ENCODE assay signal across 1 cellular context in the genomic region with DNA sequence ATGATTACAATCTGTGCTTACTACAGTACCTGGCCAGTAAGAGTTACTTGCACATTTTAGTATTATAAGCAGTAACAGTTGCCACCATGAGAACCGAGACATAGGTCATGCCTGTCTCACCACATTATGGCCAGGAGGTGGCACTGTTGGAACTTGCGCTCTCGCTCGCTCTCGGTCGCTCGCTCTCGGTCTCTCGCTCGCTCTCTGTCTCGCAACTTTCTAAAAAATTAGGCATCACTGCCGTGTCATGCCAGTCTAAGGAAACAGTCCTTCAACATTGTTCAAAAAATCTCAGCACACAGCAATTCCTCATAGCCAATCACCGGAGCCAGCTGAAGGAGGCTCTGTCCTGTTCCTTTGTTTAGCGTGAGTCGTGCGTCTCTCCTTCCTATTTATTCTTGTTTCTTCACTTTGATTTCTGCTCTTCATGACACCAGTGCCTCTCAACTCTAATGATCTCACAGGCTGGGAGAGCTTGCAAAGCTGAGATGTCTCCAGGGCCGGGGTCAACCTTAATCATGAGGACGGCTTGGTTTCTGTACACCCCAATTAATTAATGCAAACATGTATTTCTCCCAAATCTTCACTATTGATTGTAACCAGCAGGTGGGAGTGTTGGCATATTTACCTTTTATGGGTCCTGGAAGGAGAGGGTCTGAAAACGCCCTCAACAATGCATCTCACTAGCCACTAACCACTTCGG.
TF ChIP-seq lines count a peak whose summit lies in the region.

No MANE protein-coding gene starts in this region.

TF ChIP-seq in K562, 482 proteins besides CTCF, POLR2A, EP300 and RAD21 (continued from another document and continues in another):
- TF ChIP-seq MYC (IDR thresholded peaks at IDR 0.05; ENCODE audit: low read depth, low read length): no peak
- TF ChIP-seq MYC (CRISPR knock-in tag; IDR thresholded peaks at IDR 0.05; ENCODE audit: borderline replicate concordance, low read depth): no peak
- no peak for TF ChIP-seq HINFP (tag; conservative IDR thresholded peaks at IDR 0.05; ENCODE audit: low read depth)
- TF ChIP-seq CHAMP1 (IDR thresholded peaks at IDR 0.05): no peak
- no peak for TF ChIP-seq ZMIZ1 (IDR thresholded peaks at IDR 0.05; ENCODE audit: low read depth in 2 of 2, low read length in 2 of 2)
- no peak for TF ChIP-seq BRF2 (IDR thresholded peaks at IDR 0.05; ENCODE audit: borderline replicate concordance, insufficient read depth, insufficient read length)
- TF ChIP-seq, protein P1, sequence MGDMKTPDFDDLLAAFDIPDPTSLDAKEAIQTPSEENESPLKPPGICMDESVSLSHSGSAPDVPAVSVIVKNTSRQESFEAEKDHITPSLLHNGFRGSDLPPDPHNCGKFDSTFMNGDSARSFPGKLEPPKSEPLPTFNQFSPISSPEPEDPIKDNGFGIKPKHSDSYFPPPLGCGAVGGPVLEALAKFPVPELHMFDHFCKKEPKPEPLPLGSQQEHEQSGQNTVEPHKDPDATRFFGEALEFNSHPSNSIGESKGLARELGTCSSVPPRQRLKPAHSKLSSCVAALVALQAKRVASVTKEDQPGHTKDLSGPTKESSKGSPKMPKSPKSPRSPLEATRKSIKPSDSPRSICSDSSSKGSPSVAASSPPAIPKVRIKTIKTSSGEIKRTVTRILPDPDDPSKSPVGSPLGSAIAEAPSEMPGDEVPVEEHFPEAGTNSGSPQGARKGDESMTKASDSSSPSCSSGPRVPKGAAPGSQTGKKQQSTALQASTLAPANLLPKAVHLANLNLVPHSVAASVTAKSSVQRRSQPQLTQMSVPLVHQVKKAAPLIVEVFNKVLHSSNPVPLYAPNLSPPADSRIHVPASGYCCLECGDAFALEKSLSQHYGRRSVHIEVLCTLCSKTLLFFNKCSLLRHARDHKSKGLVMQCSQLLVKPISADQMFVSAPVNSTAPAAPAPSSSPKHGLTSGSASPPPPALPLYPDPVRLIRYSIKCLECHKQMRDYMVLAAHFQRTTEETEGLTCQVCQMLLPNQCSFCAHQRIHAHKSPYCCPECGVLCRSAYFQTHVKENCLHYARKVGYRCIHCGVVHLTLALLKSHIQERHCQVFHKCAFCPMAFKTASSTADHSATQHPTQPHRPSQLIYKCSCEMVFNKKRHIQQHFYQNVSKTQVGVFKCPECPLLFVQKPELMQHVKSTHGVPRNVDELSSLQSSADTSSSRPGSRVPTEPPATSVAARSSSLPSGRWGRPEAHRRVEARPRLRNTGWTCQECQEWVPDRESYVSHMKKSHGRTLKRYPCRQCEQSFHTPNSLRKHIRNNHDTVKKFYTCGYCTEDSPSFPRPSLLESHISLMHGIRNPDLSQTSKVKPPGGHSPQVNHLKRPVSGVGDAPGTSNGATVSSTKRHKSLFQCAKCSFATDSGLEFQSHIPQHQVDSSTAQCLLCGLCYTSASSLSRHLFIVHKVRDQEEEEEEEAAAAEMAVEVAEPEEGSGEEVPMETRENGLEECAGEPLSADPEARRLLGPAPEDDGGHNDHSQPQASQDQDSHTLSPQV (IDR thresholded peaks at IDR 0.05): no peak
- no peak for TF ChIP-seq JUND (IDR thresholded peaks at IDR 0.05; ENCODE audit: borderline replicate concordance, low read depth, low read length)
- no peak for TF ChIP-seq JUND (tag; IDR thresholded peaks at IDR 0.05; ENCODE audit: borderline replicate concordance, low read depth, low read length)
- no peak for TF ChIP-seq MNT (conservative IDR thresholded peaks at IDR 0.05)
- no peak for TF ChIP-seq SUPT5H (IDR thresholded peaks at IDR 0.05)
- TF ChIP-seq, protein P2, sequence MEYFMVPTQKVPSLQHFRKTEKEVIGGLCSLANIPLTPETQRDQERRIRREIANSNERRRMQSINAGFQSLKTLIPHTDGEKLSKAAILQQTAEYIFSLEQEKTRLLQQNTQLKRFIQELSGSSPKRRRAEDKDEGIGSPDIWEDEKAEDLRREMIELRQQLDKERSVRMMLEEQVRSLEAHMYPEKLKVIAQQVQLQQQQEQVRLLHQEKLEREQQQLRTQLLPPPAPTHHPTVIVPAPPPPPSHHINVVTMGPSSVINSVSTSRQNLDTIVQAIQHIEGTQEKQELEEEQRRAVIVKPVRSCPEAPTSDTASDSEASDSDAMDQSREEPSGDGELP (CRISPR knock-in tag; IDR thresholded peaks at IDR 0.05; ENCODE audit: borderline replicate concordance): peak; percentile 34; the same call in 1 of the 2 replicates
- peak; percentile 82 for TF ChIP-seq PHF21A (IDR thresholded peaks at IDR 0.05; ENCODE audit: borderline replicate concordance, low read depth)
- no peak for TF ChIP-seq TAF9B (IDR thresholded peaks at IDR 0.05; ENCODE audit: partially characterized antibody)
- no peak for TF ChIP-seq IRF9 (tag; IDR thresholded peaks at IDR 0.05)
- TF ChIP-seq HMBOX1 (IDR thresholded peaks at IDR 0.05): no peak
- no peak for TF ChIP-seq ETV5 (CRISPR knock-in tag; IDR thresholded peaks at IDR 0.05; ENCODE audit: low read depth)
- no peak for TF ChIP-seq EWSR1 (IDR thresholded peaks at IDR 0.05; ENCODE audit: borderline replicate concordance, low read depth, partially characterized antibody)
- TF ChIP-seq ZKSCAN3 (CRISPR knock-in tag; IDR thresholded peaks at IDR 0.05): no peak
- TF ChIP-seq CTCFL (IDR thresholded peaks at IDR 0.05; ENCODE audit: borderline replicate concordance, insufficient read depth, low read depth, low read length, poor library complexity, severe bottlenecking): no peak
- TF ChIP-seq NCOR1 (IDR thresholded peaks at IDR 0.05): no peak
- TF ChIP-seq FOSL1 (tag; conservative IDR thresholded peaks at IDR 0.05): no peak
- no peak for TF ChIP-seq SP1 (CRISPR knock-in tag; IDR thresholded peaks at IDR 0.05)
- no peak for TF ChIP-seq TGIF2 (CRISPR knock-in tag; IDR thresholded peaks at IDR 0.05)
- TF ChIP-seq HDAC2 (IDR thresholded peaks at IDR 0.05): 0 out of 2 replicates have a peak, but pooled peaks have one; percentile 40
- no peak for TF ChIP-seq POU5F1 (IDR thresholded peaks at IDR 0.05; ENCODE audit: borderline replicate concordance, low read depth, low read length, partially characterized antibody)
- no peak for TF ChIP-seq MTF1 (CRISPR knock-in tag; IDR thresholded peaks at IDR 0.05; ENCODE audit: borderline replicate concordance)
- TF ChIP-seq, protein P3, sequence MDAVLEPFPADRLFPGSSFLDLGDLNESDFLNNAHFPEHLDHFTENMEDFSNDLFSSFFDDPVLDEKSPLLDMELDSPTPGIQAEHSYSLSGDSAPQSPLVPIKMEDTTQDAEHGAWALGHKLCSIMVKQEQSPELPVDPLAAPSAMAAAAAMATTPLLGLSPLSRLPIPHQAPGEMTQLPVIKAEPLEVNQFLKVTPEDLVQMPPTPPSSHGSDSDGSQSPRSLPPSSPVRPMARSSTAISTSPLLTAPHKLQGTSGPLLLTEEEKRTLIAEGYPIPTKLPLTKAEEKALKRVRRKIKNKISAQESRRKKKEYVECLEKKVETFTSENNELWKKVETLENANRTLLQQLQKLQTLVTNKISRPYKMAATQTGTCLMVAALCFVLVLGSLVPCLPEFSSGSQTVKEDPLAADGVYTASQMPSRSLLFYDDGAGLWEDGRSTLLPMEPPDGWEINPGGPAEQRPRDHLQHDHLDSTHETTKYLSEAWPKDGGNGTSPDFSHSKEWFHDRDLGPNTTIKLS (IDR thresholded peaks at IDR 0.05; ENCODE audit: borderline replicate concordance, low read depth): no peak
